In the genomic region with DNA sequence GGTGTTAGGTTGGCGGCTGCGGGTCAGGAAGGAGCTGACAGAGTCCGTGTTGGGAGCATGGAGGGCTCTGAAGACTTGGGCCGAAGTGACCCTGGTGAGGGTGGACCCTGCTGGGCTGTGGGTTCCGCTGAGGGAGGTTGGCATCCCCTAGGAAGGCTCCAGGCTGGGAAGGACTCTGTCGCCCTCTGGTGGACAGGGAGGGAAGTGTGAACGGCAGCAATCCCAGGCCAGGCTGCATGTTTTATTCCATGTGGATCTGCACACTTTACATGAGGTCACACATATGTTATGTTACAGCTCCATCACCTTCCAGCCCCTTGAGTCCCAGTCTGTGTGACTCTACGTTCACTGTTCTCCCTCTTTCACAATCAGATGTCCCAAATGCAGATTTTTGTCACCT, we compare ENCODE assay signal across 13 cellular contexts. TPM values are rescaled to one million over a fixed set of nuclear protein-coding genes. Genes with fewer than 3 reads are reported as not detected.
DNase-seq lines count a peak whose midpoint lies in the region; ATAC-seq and TF ChIP-seq lines count a peak whose summit lies in the region.
"Not testable (repeated sequence)": the region's sequence is repeated elsewhere in the genome, so short reads cannot be mapped to it uniquely, and the experiment has no call there.
"Had no signal": no experiment of that assay in that cellular context is flagged by ENCODE, and none has a peak within 500 bp of the region (broad histone marks: within the 10 kb centered on the region; RNA-seq: fewer than 3 reads in every experiment).

No MANE protein-coding gene starts in this region.

- H3K9me3 Mint-ChIP-seq in neural progenitor cell, result not testable (repeated sequence)

- not testable (repeated sequence) for H4K20me1 ChIP-seq in mammary epithelial cell (ENCODE audit: insufficient read depth, low read length); neural progenitor cell (ENCODE audit: low read depth)

- H3K27ac ChIP-seq in mammary epithelial cell (ENCODE audit: insufficient read depth, low read depth, low read length); gastroesophageal sphincter; neural progenitor cell: not testable (repeated sequence)

- H3K27me3 ChIP-seq in mammary epithelial cell (ENCODE audit: insufficient read depth, low read length); gastroesophageal sphincter; neural progenitor cell: not testable (repeated sequence)

- dilution Hi-C loops in mammary epithelial cell (cut with HindIII; ENCODE audit: low sequenced_read_pairs), result not testable (repeated sequence)

- not testable (repeated sequence) for H3K27ac Mint-ChIP-seq in neural progenitor cell

- 48% methylated on average over 6 of the region's 8 CpGs for WGBS in mammary epithelial cell (ENCODE audit: low coverage, missing lambda C conversion rate)
- 0 to 27% methylated on average over 2 to 3 of the region's 8 CpGs for WGBS in gastroesophageal sphincter (ENCODE audit: low coverage in 1 of 2), 2 donors

- not testable (repeated sequence) for H3K4me1 Mint-ChIP-seq in neural progenitor cell

- H3K36me3 Mint-ChIP-seq in neural progenitor cell, result not testable (repeated sequence)

- not testable (repeated sequence) for H3K79me2 ChIP-seq in mammary epithelial cell (ENCODE audit: insufficient read depth, low read length); neural progenitor cell (ENCODE audit: low read depth)

- H3K27me3 Mint-ChIP-seq in neural progenitor cell (ENCODE audit: insufficient read depth, low read depth), result not testable (repeated sequence)

- not testable (repeated sequence) for TF ChIP-seq EP300 in gastroesophageal sphincter (IDR thresholded peaks at IDR 0.05)

- peaks cover 20% of the 10 kb centered on the region for H3K4me1 ChIP-seq in mammary epithelial cell (ENCODE audit: insufficient read depth, low read length)
- H3K4me1 ChIP-seq in gastroesophageal sphincter, neural progenitor cell: not testable (repeated sequence)

- H3K4me3 Mint-ChIP-seq in neural progenitor cell, result not testable (repeated sequence)

- H3K9ac ChIP-seq in mammary epithelial cell (ENCODE audit: insufficient read depth, low read length); neural progenitor cell: not testable (repeated sequence)

- not testable (repeated sequence) for TF ChIP-seq POLR2A in gastroesophageal sphincter (IDR thresholded peaks at IDR 0.05)

- in situ Hi-C loops in mammary epithelial cell (cut with MboI; ENCODE audit: low sequenced_read_pairs in 2 of 2), result not testable (repeated sequence)

- not testable (repeated sequence) for H3K4me3 ChIP-seq in HFF-Myc (replicated peaks; ENCODE audit: low read depth, low read length); mammary epithelial cell (replicated peaks in 1 of 3; ENCODE audit: insufficient read depth in 1 of 3, low read depth in 2 of 3, low read length in 3 of 3); gastroesophageal sphincter; neural progenitor cell

- TF ChIP-seq CTCF in HFF-Myc (IDR thresholded peaks at IDR 0.05; ENCODE audit: low read depth, low read length, missing control alignments), result peak; percentile 52
- peak; percentile 56 to 69 for TF ChIP-seq CTCF in mammary epithelial cell (conservative IDR thresholded peaks at IDR 0.05 in 1 of 2, IDR thresholded peaks at IDR 0.05 in 1 of 2; ENCODE audit: extremely low read depth in 1 of 2, insufficient read depth in 1 of 2, low read depth in 1 of 2, low read length in 2 of 2)
- TF ChIP-seq CTCF in gastroesophageal sphincter (IDR thresholded peaks at IDR 0.05), result peak in 3 of 4 experiments; percentile 23 to 41 (median 34)
- peak; percentile 19 for TF ChIP-seq CTCF in neural progenitor cell (IDR thresholded peaks at IDR 0.05)

- CTCF ChIA-PET in mammary epithelial cell (lab: Charles Lee; ENCODE audit: low non-redundant PET), result interaction anchor here (0.8 kb wide), 1 partner anchor 19 kb away, joined by 3 read pairs; no protein-coding TSS in a partner anchor

- H3K4me2 ChIP-seq in mammary epithelial cell (ENCODE audit: insufficient read depth, low read depth, low read length); neural progenitor cell: not testable (repeated sequence)

- H3K9me3 ChIP-seq in mammary epithelial cell (replicated peaks; ENCODE audit: insufficient read depth, low read length); gastroesophageal sphincter; neural progenitor cell (ENCODE audit: low read depth): not testable (repeated sequence)

- peak; percentile 9 for DNase-seq in Daoy (ENCODE audit: low read depth)
- DNase-seq in HFF-Myc (ENCODE audit: extremely low read depth, low read depth); mammary epithelial cell; neural progenitor cell (ENCODE audit: low spot score): not testable (repeated sequence)
- peak; percentile 57 for DNase-seq in OCI-M1 (lab: John Stamatoyannopoulos, UW)
- DNase-seq in activated CD4-positive, alpha-beta T cell treated with anti-CD3 and anti-CD28 coated beads, Interleukin-2, amount 50 U/mL, for 48 hours, result peak; percentile 40 to 53

- not testable (repeated sequence) for ATAC-seq in gastroesophageal sphincter

- BruUV-seq in mammary epithelial cell (replicated peaks; lab: Mats Ljungman, UMichigan), result not testable (repeated sequence)

- intact Hi-C loops in mammary epithelial cell (cut with micrococcal nuclease), result loop anchor here (10.0 kb wide), 1 partner anchor 412 kb away; no protein-coding TSS in a partner anchor

- not testable (repeated sequence) for H2AFZ ChIP-seq in mammary epithelial cell (ENCODE audit: low read depth, low read length); neural progenitor cell (replicated peaks)

- not testable (repeated sequence) for H3F3A ChIP-seq in neural progenitor cell (ENCODE audit: low read depth)

- H3K36me3 ChIP-seq in mammary epithelial cell (ENCODE audit: insufficient read depth, low read length); gastroesophageal sphincter; neural progenitor cell: not testable (repeated sequence)

RNA-seq across cellular contexts. Expression of gene PSG4, which starts 1.7 kb away (rescaled TPM):
- total RNA-seq in Daoy (2014; rRNA removed; shearing (Covaris generic)), result 0.27 and 0.69 TPM in 2 replicates
- 10 to 100 TPM in 1 of 2 donors, not detected in 1; 43.8 TPM for total RNA-seq in mammary epithelial cell
- 5.6 TPM for polyA plus RNA-seq in mammary epithelial cell
- polyA minus RNA-seq in mammary epithelial cell, result 17.5 TPM
- total RNA-seq in gastroesophageal sphincter, result under 1 TPM in 1 of 4 donors, not detected in 3; 0.20 TPM
- total RNA-seq in neural progenitor cell (ENCODE audit: low replicate concordance), result not detected in 2 replicates
- total RNA-seq: activated B cell treated with CpG ODN at 0.5 μM for 24 hours; CD8-positive, alpha-beta memory T cell; glomerular endothelial cell; natural killer cell; Right ventricle myocardium inferior had no signal
- polyA plus RNA-seq: CD8-positive, alpha-beta memory T cell had no signal

RNA-seq across cellular contexts. Expression of gene PSG5, which starts 20.8 kb away (rescaled TPM):
- 0.80 and 5.1 TPM in 2 replicates for total RNA-seq in Daoy (2014; rRNA removed; shearing (Covaris generic))
- total RNA-seq in mammary epithelial cell (10 to 100 TPM in 1 of 2 donors, under 1 TPM in 1; 0.59 to 10.2 TPM), gastroesophageal sphincter (not detected), neural progenitor cell (ENCODE audit: low replicate concordance) (not detected in 2 replicates)
- polyA plus RNA-seq in mammary epithelial cell, result 0.99 TPM
- not detected for polyA minus RNA-seq in mammary epithelial cell
- total RNA-seq: activated B cell treated with CpG ODN at 0.5 μM for 24 hours; CD8-positive, alpha-beta memory T cell; endothelial cell of umbilical vein; natural killer cell; Right ventricle myocardium inferior had no signal
- polyA plus RNA-seq: CD8-positive, alpha-beta memory T cell; endothelial cell of umbilical vein had no signal
